In genomic region chr13:29548722-29549446, GRCh38 we compare ENCODE assay signal across 1 cellular context.
A peak's percentile ranks its signal among the peaks of the same experiment; 100 is the strongest.
TF ChIP-seq lines count a peak whose summit lies in the region.

No MANE protein-coding gene starts in this region.

TF ChIP-seq in HEK293, 187 proteins besides CTCF, POLR2A, EP300 and RAD21 (continued from another document):
- peak; percentile 37; the same call in 1 of the 2 replicates for TF ChIP-seq ZSCAN4 (tag by site-specific recombination; IDR thresholded peaks at IDR 0.05)
- TF ChIP-seq ZNF324 (tag by site-specific recombination; IDR thresholded peaks at IDR 0.05) = no peak
- TF ChIP-seq EGR2 (tag by site-specific recombination; IDR thresholded peaks at IDR 0.05; ENCODE audit: low read depth) = no peak
- TF ChIP-seq ZNF175 (tag by site-specific recombination; IDR thresholded peaks at IDR 0.05) = no peak
- TF ChIP-seq ZNF776 (tag by site-specific recombination; IDR thresholded peaks at IDR 0.05; ENCODE audit: borderline replicate concordance) = no peak
- TF ChIP-seq ZIC2 (tag by site-specific recombination; IDR thresholded peaks at IDR 0.05) = no peak
- TF ChIP-seq BCL6B (tag by site-specific recombination; IDR thresholded peaks at IDR 0.05) = no peak
- TF ChIP-seq ZNF785 (tag by site-specific recombination; IDR thresholded peaks at IDR 0.05) = no peak
- TF ChIP-seq ZNF426 (tag by site-specific recombination; IDR thresholded peaks at IDR 0.05) = no peak
- no peak for TF ChIP-seq ZNF701 (tag by site-specific recombination; IDR thresholded peaks at IDR 0.05)
- no peak for TF ChIP-seq ZNF610 (tag by site-specific recombination; IDR thresholded peaks at IDR 0.05; ENCODE audit: borderline replicate concordance)
- no peak for TF ChIP-seq ZNF350 (tag by site-specific recombination; IDR thresholded peaks at IDR 0.05)
- no peak for TF ChIP-seq ZNF133 (tag by site-specific recombination; IDR thresholded peaks at IDR 0.05)
- TF ChIP-seq ZNF626 (tag by site-specific recombination; IDR thresholded peaks at IDR 0.05) = no peak
- TF ChIP-seq ZNF555 (tag by site-specific recombination; conservative IDR thresholded peaks at IDR 0.05) = no peak
- no peak for TF ChIP-seq ZNF354C (tag by site-specific recombination; IDR thresholded peaks at IDR 0.05; ENCODE audit: borderline replicate concordance, low read depth)
- TF ChIP-seq MYNN (tag by site-specific recombination; IDR thresholded peaks at IDR 0.05; ENCODE audit: borderline replicate concordance) = peak; percentile 88
- no peak for TF ChIP-seq ZBTB44 (tag by site-specific recombination; IDR thresholded peaks at IDR 0.05)
- TF ChIP-seq ZNF704 (tag by site-specific recombination; IDR thresholded peaks at IDR 0.05) = no peak
- no peak for TF ChIP-seq ZNF48 (tag by site-specific recombination; IDR thresholded peaks at IDR 0.05)
- TF ChIP-seq ZNF670 (tag by site-specific recombination; IDR thresholded peaks at IDR 0.05; ENCODE audit: low read depth) = no peak
- TF ChIP-seq HOXA7 (CRISPR knock-in tag; IDR thresholded peaks at IDR 0.05; ENCODE audit: borderline replicate concordance) = no peak
- no peak for TF ChIP-seq ZSCAN23 (tag by site-specific recombination; IDR thresholded peaks at IDR 0.05)
- TF ChIP-seq PRDM10 (tag by site-specific recombination; IDR thresholded peaks at IDR 0.05) = no peak
- no peak for TF ChIP-seq ZBTB49 (tag by site-specific recombination; IDR thresholded peaks at IDR 0.05; ENCODE audit: low read depth)
- no peak for TF ChIP-seq ZBTB17 (tag by site-specific recombination; IDR thresholded peaks at IDR 0.05)
- TF ChIP-seq IKZF3 (tag by site-specific recombination; IDR thresholded peaks at IDR 0.05) = 0 out of 2 replicates have a peak, but pooled peaks have one; percentile 30
- no peak for TF ChIP-seq INSM2 (tag by site-specific recombination; IDR thresholded peaks at IDR 0.05)
- TF ChIP-seq ZNF398 (tag by site-specific recombination; IDR thresholded peaks at IDR 0.05) = no peak
- TF ChIP-seq GLI4 (tag by site-specific recombination; IDR thresholded peaks at IDR 0.05) = no peak
- no peak for TF ChIP-seq ZBTB48 (tag by site-specific recombination; IDR thresholded peaks at IDR 0.05)
- TF ChIP-seq ZNF10 (tag by site-specific recombination; IDR thresholded peaks at IDR 0.05) = no peak
- no peak for TF ChIP-seq ZNF362 (tag by site-specific recombination; IDR thresholded peaks at IDR 0.05)
- peak; percentile 58; the same call in 1 of the 2 replicates for TF ChIP-seq ZNF629 (tag by site-specific recombination; IDR thresholded peaks at IDR 0.05)
